Comparison of ENCODE assay signal across 25 cellular contexts in the genomic region with DNA sequence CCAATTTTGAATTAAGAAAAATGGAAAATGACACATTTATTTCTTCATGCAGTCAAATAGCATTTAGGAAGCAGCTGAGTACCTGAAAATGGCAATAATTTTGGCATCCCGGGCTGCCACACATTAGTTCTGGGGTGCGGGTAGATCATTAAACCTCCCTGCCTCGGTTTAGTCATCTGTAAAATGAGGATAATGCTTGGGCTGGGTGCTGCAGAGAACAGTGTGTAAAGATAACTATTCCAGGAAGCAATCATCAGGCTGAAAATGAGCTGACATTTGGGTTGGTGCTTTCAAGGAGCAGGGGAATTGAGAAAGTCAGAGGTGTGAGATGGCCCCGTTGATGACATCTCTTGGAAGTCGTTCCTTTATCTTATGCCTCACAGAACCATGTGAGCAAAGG.
"Had no signal": no experiment of that assay in that cellular context is flagged by ENCODE, and none has a peak within 500 bp of the region (broad histone marks: within the 10 kb centered on the region; RNA-seq: fewer than 3 reads in every experiment).

No MANE protein-coding gene starts in this region.

- H3K27me3 Mint-ChIP-seq: effector memory CD8-positive, alpha-beta T cell; naive thymus-derived CD4-positive, alpha-beta T cell had no signal

- H3K27ac Mint-ChIP-seq: effector memory CD8-positive, alpha-beta T cell; endodermal cell; naive thymus-derived CD4-positive, alpha-beta T cell had no signal

- FAIRE-seq: colon, endometrium, keratinocyte had no signal

- H3K27ac ChIP-seq: coronary artery, epithelial cell of prostate, esophagus squamous epithelium, gastrocnemius medialis, heart left ventricle, hepatocyte, left lung, lower lobe of right lung had no signal

- H3K4me3 ChIP-seq: coronary artery, esophagus squamous epithelium, gastrocnemius medialis, heart left ventricle, hepatocyte, left lung, lower lobe of right lung had no signal

- H3K9me3 ChIP-seq: esophagus squamous epithelium, gastrocnemius medialis, heart left ventricle, left lung, lower lobe of right lung had no signal

- H3K4me2 ChIP-seq: hepatocyte had no signal

- H3K9me3 Mint-ChIP-seq: endodermal cell had no signal

- DNase-seq: dermis blood vessel endothelial cell; effector CD8-positive, alpha-beta T cell; effector memory CD8-positive, alpha-beta T cell; endodermal cell; erythroblast; esophagus squamous epithelium; foreskin fibroblast; foreskin melanocyte; gastrocnemius medialis; heart left ventricle; hypothalamus; left cardiac atrium; left lung; left ventricle myocardium superior; lower lobe of right lung; mesenchymal stem cell; midbrain; naive thymus-derived CD4-positive, alpha-beta T cell had no signal

- ATAC-seq: effector memory CD8-positive, alpha-beta T cell; esophagus mucosa; gastrocnemius medialis; heart left ventricle; left cardiac atrium; left lung; left ventricle myocardium superior; lower lobe of right lung; naive thymus-derived CD4-positive, alpha-beta T cell had no signal

- H3K27me3 ChIP-seq: esophagus squamous epithelium, gastrocnemius medialis, heart left ventricle, hepatocyte, left lung had no signal

- H3K4me3 Mint-ChIP-seq: effector memory CD8-positive, alpha-beta T cell; endodermal cell; naive thymus-derived CD4-positive, alpha-beta T cell had no signal

- H3K36me3 ChIP-seq: esophagus squamous epithelium, gastrocnemius medialis, heart left ventricle, left lung, lower lobe of right lung had no signal

- H3K79me2 ChIP-seq: hepatocyte had no signal

- H3K4me1 ChIP-seq: esophagus squamous epithelium, gastrocnemius medialis, heart left ventricle, left lung, lower lobe of right lung had no signal

- H3K36me3 Mint-ChIP-seq: naive thymus-derived CD4-positive, alpha-beta T cell had no signal

- H2AFZ ChIP-seq: hepatocyte had no signal
